16 cellular contexts compared by ENCODE assay signal in genomic region chr4:105116616-105117319, GRCh38.
"Had no signal": no experiment of that assay in that cellular context is flagged by ENCODE, and none has a peak within 500 bp of the region (broad histone marks: within the 10 kb centered on the region; RNA-seq: fewer than 3 reads in every experiment).

No MANE protein-coding gene starts in this region.

- H3K27me3 ChIP-seq: body of pancreas, colonic mucosa, gastroesophageal sphincter, stomach had no signal

- H3K9me3 ChIP-seq: body of pancreas, colonic mucosa, gastroesophageal sphincter, mucosa of descending colon, stomach, thoracic aorta had no signal

- H3K27ac ChIP-seq: body of pancreas, colonic mucosa, gastroesophageal sphincter, stomach, thoracic aorta had no signal

- DNase-seq: activated CD4-positive, alpha-beta T cell treated with anti-CD3 and anti-CD28 coated beads, Interleukin-2, amount 10 ng/mL, durations not matched to agents 24 days and 14 days; activated CD4-positive, CD25-positive, alpha-beta regulatory T cell; activated CD8-positive, alpha-beta memory T cell treated with anti-CD3 and anti-CD28 coated beads, Interleukin-2, amount 50 U/mL, for 4 hours; activated CD8-positive, alpha-beta T cell treated with anti-CD3 and anti-CD28 coated beads, Interleukin-2, amount 10 ng/mL, durations not matched to agents 7 days and 5 days; activated gamma-delta T cell; activated T-cell treated with anti-CD3 and anti-CD28 coated beads, Interleukin-2, amount 50 U/mL, for 72 hours; amygdala; body of pancreas; caudate nucleus; colonic mucosa; mucosa of descending colon; naive thymus-derived CD4-positive, alpha-beta T cell; stimulated activated CD4-positive, alpha-beta T cell treated with anti-CD3 and anti-CD28 coated beads, Interleukin-1b, Interleukin-23, amount 100 ng/mL, for 48 hours; stomach had no signal

- H3K36me3 ChIP-seq: colonic mucosa, gastroesophageal sphincter, stomach, thoracic aorta had no signal

- H3K4me1 ChIP-seq: body of pancreas, colonic mucosa, gastroesophageal sphincter, stomach had no signal

- H3K4me3 ChIP-seq: body of pancreas, colonic mucosa, gastroesophageal sphincter, mucosa of descending colon, stomach, thoracic aorta had no signal
